1 cellular context compared by ENCODE assay signal in genomic region chr17:32492648-32493289, GRCh38.
TF ChIP-seq lines count a peak whose summit lies in the region.

No MANE protein-coding gene starts in this region.

TF ChIP-seq in GM12878, 131 proteins besides CTCF, POLR2A, EP300 and RAD21 (continued from another document):
- TF ChIP-seq SPI1 (IDR thresholded peaks at IDR 0.05; ENCODE audit: borderline replicate concordance, insufficient read depth, low read depth, low read length) (0 out of 2 replicates have a peak, but pooled peaks have one; percentile 27), IKZF1 (conservative IDR thresholded peaks at IDR 0.05) (peak; percentile 40; the same call in 1 of the 2 replicates), IKZF2 (IDR thresholded peaks at IDR 0.05) (0 out of 4 replicates have a peak, but pooled peaks have one; percentile 23 to 36), E2F4 (IDR thresholded peaks at IDR 0.05; ENCODE audit: low read depth, low read length) (no peak), ETV6 (conservative IDR thresholded peaks at IDR 0.05 in 1 of 2, IDR thresholded peaks at IDR 0.05 in 1 of 2; ENCODE audit: borderline replicate concordance in 1 of 2, low read depth in 1 of 2) (0 out of 4 replicates have a peak, but pooled peaks of 1 of the 2 experiments have one; percentile 29), IRF5 (IDR thresholded peaks at IDR 0.05; ENCODE audit: borderline replicate concordance) (no peak)
